15 cellular contexts compared by ENCODE assay signal in the genomic region with DNA sequence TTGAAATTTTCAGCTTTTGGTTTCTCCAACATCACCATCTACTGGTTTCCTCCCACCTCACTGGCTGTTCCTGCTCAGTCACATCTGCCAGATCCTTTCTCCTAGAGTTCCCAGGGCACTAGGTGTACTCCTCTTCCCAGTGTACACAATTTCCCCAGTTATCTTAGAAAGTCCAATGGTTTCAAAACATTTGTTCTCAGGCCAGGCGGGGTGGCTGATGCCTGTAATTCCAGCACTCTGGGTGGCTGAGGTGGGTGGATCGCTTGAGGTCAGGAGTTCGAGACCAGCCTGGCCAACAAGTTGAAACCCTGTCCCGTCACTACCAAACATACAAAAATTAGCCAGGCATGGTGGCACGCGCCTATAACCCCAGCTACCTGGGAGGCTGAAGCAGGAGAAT.
DNase-seq lines count a peak whose midpoint lies in the region; ATAC-seq and TF ChIP-seq lines count a peak whose summit lies in the region.
"Had no signal": no experiment of that assay in that cellular context is flagged by ENCODE, and none has a peak within 500 bp of the region (broad histone marks: within the 10 kb centered on the region; RNA-seq: fewer than 3 reads in every experiment).

No MANE protein-coding gene starts in this region.

- H3K27ac Mint-ChIP-seq in naive thymus-derived CD8-positive, alpha-beta T cell, result peak overlapping the region in 4 of 10 donors; percentile 2 to 46 (median 35)
- H3K27ac Mint-ChIP-seq: H9 had no signal

- no peak overlapping the region for H3K9ac ChIP-seq in SK-N-MC (ENCODE audit: insufficient read length)

- no peak for TF ChIP-seq CTCF in HEK293 (tag by site-specific recombination; IDR thresholded peaks at IDR 0.05)

- no peaks in the 10 kb centered on the region for H3K9me3 Mint-ChIP-seq in naive thymus-derived CD8-positive, alpha-beta T cell
- H3K9me3 Mint-ChIP-seq: H9 had no signal

- H3K4me3 ChIP-seq in HEK293 (ENCODE audit: low read depth, low read length) (no peak overlapping the region), SK-N-MC (no peak overlapping the region)

- H3K36me3 ChIP-seq in HEK293 (ENCODE audit: control insufficient read depth in 2 of 2, insufficient read depth in 1 of 2, low read length in 2 of 2) (no peaks in the 10 kb centered on the region; a peak in 1 of 3 replicates), SK-N-MC (ENCODE audit: insufficient read depth, low read length) (no peaks in the 10 kb centered on the region)

- H3K27ac ChIP-seq in HEK293 (ENCODE audit: extremely low read depth, low read depth, low read length) (no peak overlapping the region), SK-N-MC (peak overlapping the region; percentile 25; the same call in 1 of the 2 replicates), cingulate gyrus (ENCODE audit: low read depth, low read length) (peak overlapping the region; percentile 80)

- no peak overlapping the region for H3K4me3 Mint-ChIP-seq in naive thymus-derived CD8-positive, alpha-beta T cell
- H3K4me3 Mint-ChIP-seq: H9 had no signal

- POLR2A ChIA-PET in HEK293 (lab: Yijun Ruan, JAX), result no interaction called here
- POLR2A ChIA-PET in naive thymus-derived CD8-positive, alpha-beta T cell (lab: Charles Lee), result no interaction called here

- H3K4me1 Mint-ChIP-seq in naive thymus-derived CD8-positive, alpha-beta T cell, result peaks cover 22 to 60% (median 45%) of the 10 kb centered on the region in 4 donors
- H3K4me1 Mint-ChIP-seq: H9 had no signal

- H3K27me3 Mint-ChIP-seq in naive thymus-derived CD8-positive, alpha-beta T cell, result no peaks in the 10 kb centered on the region

- CTCF ChIA-PET in HEK293 (lab: Yijun Ruan, JAX), result no interaction called here

- H3K9me3 ChIP-seq in HEK293 (ENCODE audit: control insufficient read depth, insufficient read depth, low read depth, low read length) (no peaks in the 10 kb centered on the region), SK-N-MC (ENCODE audit: low read depth, low read length) (no peaks in the 10 kb centered on the region)

- H3K4me1 ChIP-seq in HEK293 (ENCODE audit: control insufficient read depth, insufficient read depth, low read length), result peaks cover 19% of the 10 kb centered on the region

- ATAC-seq in GM18858 (IDR thresholded peaks at IDR 0.05; ENCODE audit: unreplicated experiment) (no peak), GM18502 (IDR thresholded peaks at IDR 0.05; ENCODE audit: poor library complexity, unreplicated experiment) (no peak)
- ATAC-seq in naive thymus-derived CD8-positive, alpha-beta T cell, result no peak
- ATAC-seq: Panc1 had no signal

- no peak for DNase-seq in SK-N-MC (ENCODE audit: low read depth, low spot score)
- peak; percentile 13 for DNase-seq in medulla oblongata (ENCODE audit: extremely low spot score)
- DNase-seq in naive thymus-derived CD8-positive, alpha-beta T cell, result no peak
- DNase-seq in NOMO-1 treated with dmso at 0.1 percent for 144 hours (lab: John Stamatoyannopoulos, UW; ENCODE audit: unreplicated experiment), result no peak
- DNase-seq: EL, H9, IMR-90, NCI-H187 treated with DMSO at 0.1 percent for 48 hours, NCI-H2171, NCI-H446 treated with DMSO at 0.1 percent for 48 hours had no signal

- peaks cover 0 to 21% (median 5%) of the 10 kb centered on the region in 3 donors for H3K36me3 Mint-ChIP-seq in naive thymus-derived CD8-positive, alpha-beta T cell

TF ChIP-seq in HEK293, 187 proteins besides CTCF, POLR2A, EP300 and RAD21:
- TF ChIP-seq ZNF2 (tag by site-specific recombination; IDR thresholded peaks at IDR 0.05) (no peak), MEIS1 (CRISPR knock-in tag; IDR thresholded peaks at IDR 0.05; ENCODE audit: borderline replicate concordance) (no peak), ZNF654 (tag by site-specific recombination; IDR thresholded peaks at IDR 0.05; ENCODE audit: low read depth) (peak; percentile 31), ZNF768 (tag by site-specific recombination; IDR thresholded peaks at IDR 0.05) (no peak), PRDM1 (tag by site-specific recombination; IDR thresholded peaks at IDR 0.05) (0 out of 2 replicates have a peak, but pooled peaks have one; percentile 21), ZNF530 (tag by site-specific recombination; IDR thresholded peaks at IDR 0.05; ENCODE audit: low read depth) (no peak)
